In genomic region chr14:56120091-56120632, GRCh38 we compare ENCODE assay signal across 8 cellular contexts. TPM values are rescaled to one million over a fixed set of nuclear protein-coding genes. Genes with fewer than 3 reads are reported as not detected.
DNase-seq lines count a peak whose midpoint lies in the region; ATAC-seq and TF ChIP-seq lines count a peak whose summit lies in the region.

No MANE protein-coding gene starts in this region.

- DNase-seq in NCI-H748 (lab: John Stamatoyannopoulos, UW; ENCODE audit: unreplicated experiment): peak; percentile 64
- no peak for DNase-seq in NCI-H748 treated with DMSO at 0.1 percent for 48 hours (lab: John Stamatoyannopoulos, UW)
- peak; percentile 89 for DNase-seq in NCI-H82 treated with DMSO at 0.1 percent for 48 hours (lab: John Stamatoyannopoulos, UW; ENCODE audit: unreplicated experiment)
- peak; percentile 12 for DNase-seq in endothelial cell (ENCODE audit: low spot score)
- DNase-seq in nephron progenitor cell: no peak
- DNase-seq in GDM1 (lab: John Stamatoyannopoulos, UW): no peak

- no peaks in the 10 kb centered on the region for H3K9me3 Mint-ChIP-seq in endothelial cell (ENCODE audit: unreplicated experiment)
- no peaks in the 10 kb centered on the region for H3K9me3 Mint-ChIP-seq in nephron progenitor cell

- H3K27me3 Mint-ChIP-seq in endothelial cell (ENCODE audit: unreplicated experiment): peaks cover 8% of the 10 kb centered on the region
- H3K27me3 Mint-ChIP-seq in nephron progenitor cell (ENCODE audit: low read depth, poor library complexity): peaks cover 7% of the 10 kb centered on the region

- H3K4me3 Mint-ChIP-seq in endothelial cell (ENCODE audit: unreplicated experiment) (peak overlapping the region; percentile 97), nephron progenitor cell (peak overlapping the region; percentile 93)

- H3K36me3 Mint-ChIP-seq in endothelial cell (ENCODE audit: low read depth, unreplicated experiment): no peaks in the 10 kb centered on the region
- no peaks in the 10 kb centered on the region for H3K36me3 Mint-ChIP-seq in nephron progenitor cell (ENCODE audit: low read depth)

- H3K27ac Mint-ChIP-seq in endothelial cell (ENCODE audit: unreplicated experiment) (peak overlapping the region; percentile 81), nephron progenitor cell (no peak overlapping the region)

- H3K4me1 Mint-ChIP-seq in endothelial cell (ENCODE audit: unreplicated experiment) (peaks cover 45% of the 10 kb centered on the region), nephron progenitor cell (peaks cover 68% of the 10 kb centered on the region)

- ATAC-seq in HG02642 (IDR thresholded peaks at IDR 0.05; ENCODE audit: poor library complexity, unreplicated experiment): no peak
- no peak for ATAC-seq in GM21786 (IDR thresholded peaks at IDR 0.05; ENCODE audit: unreplicated experiment)

- TF ChIP-seq CTCF in endothelial cell (IDR thresholded peaks at IDR 0.05; ENCODE audit: unreplicated experiment) (no peak), nephron progenitor cell (IDR thresholded peaks at IDR 0.05) (no peak)

RNA-seq across cellular contexts. Expression of gene PELI2, which starts 2.0 kb away (rescaled TPM):
- total RNA-seq in endothelial cell (ENCODE audit: unreplicated experiment): 40.6 TPM

Comparison
In these comparisons a context has a peak if more than half of its experiments do, and no peak if none do; other contexts are left out.
1. DNase-seq: peak in NCI-H748 (single experiment), NCI-H82 treated with DMSO at 0.1 percent for 48 hours (single experiment) and endothelial cell (single experiment); none in NCI-H748 treated with DMSO at 0.1 percent for 48 hours (single experiment), nephron progenitor cell (single experiment) and GDM1 (single experiment).